ENCODE assay signal across 7 cellular contexts in the genomic region with DNA sequence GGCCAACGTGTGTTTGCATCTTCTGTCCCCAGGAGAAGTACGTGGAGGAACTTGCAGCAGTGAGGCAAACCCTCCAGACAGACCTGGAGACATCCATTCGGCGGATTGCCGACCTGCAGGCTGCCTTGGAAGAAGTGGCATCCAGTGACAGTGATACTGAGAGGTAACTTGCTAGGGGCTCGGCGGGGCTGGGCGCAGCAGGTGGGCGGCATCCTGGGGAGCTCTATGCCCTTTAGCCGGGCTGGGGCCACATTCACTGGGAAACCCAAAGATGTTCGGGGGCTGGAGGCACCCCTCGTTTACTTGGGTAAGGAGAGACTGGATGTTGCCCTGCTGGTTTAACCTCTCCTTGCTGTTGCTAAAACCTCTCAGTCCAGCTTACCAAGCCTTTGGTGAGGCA.
"Had no signal": no experiment of that assay in that cellular context is flagged by ENCODE, and none has a peak within 500 bp of the region (broad histone marks: within the 10 kb centered on the region; RNA-seq: fewer than 3 reads in every experiment).

No MANE protein-coding gene starts in this region.

- H3K4me3 ChIP-seq: GM23338, HAP-1 had no signal

- H3K36me3 ChIP-seq: HAP-1 had no signal

- H2AFZ ChIP-seq: GM23338 had no signal

- FAIRE-seq: H1, H54, HepG2 had no signal

- H3K27ac ChIP-seq: HL-60 had no signal

- H3K4me1 ChIP-seq: HAP-1 had no signal

- H3K9me3 ChIP-seq: HAP-1 had no signal

- DNase-seq: HFFc6 had no signal

- H3K4me2 ChIP-seq: GM23338 had no signal
